Comparison of ENCODE assay signal across 8 cellular contexts in the genomic region with DNA sequence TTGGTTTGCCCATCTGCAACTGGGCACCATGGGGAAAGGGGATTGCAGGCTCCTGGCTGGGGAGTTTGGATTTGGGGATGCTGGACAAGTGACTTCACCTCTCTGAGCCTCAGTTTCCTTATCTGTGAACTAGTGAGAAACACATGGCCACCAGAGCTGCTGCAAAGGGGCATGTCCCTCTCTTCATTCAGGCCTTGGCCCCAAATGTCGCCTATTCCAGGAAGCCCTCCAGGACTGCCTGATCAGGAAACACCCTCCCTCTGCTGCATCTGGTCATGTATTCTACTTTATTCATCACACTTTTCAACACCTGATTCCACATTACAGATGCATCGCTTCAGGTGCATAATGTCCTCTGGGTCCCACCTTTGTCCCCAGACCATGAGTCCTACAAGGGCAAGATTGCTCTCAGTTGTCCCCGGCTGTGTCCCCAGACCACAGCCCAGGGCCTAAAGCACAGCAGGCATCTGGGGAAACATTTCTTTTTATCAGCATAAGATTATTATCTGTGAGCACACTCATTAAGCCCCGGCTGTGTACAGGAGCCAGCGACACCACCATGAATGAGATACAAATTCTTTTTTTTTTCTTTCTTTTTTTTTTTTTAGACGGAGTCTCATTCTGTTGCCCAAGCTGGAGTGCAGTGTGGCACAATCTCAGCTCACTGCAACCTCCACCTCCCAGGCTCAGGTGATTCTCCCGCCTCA. TPM values are rescaled to one million over a fixed set of nuclear protein-coding genes. Genes with fewer than 3 reads are reported as not detected.
DNase-seq lines count a peak whose midpoint lies in the region; ATAC-seq, FAIRE-seq and TF ChIP-seq lines count a peak whose summit lies in the region.

No MANE protein-coding gene starts in this region.

- H3K27ac ChIP-seq in keratinocyte (ENCODE audit: control insufficient read depth, insufficient read depth, low read length) (no peak overlapping the region), thyroid gland (peak overlapping the region; percentile 44 to 56 (median 51))

- no peak for TF ChIP-seq POLR2A in thyroid gland (IDR thresholded peaks at IDR 0.05)

- TF ChIP-seq CTCF in activated B cell treated with CpG ODN at 0.5 μM for 24 hours (IDR thresholded peaks at IDR 0.05) (no peak), keratinocyte (optimal IDR thresholded peaks at IDR 0.05 in 1 of 3, IDR thresholded peaks at IDR 0.05 in 1 of 3, conservative IDR thresholded peaks at IDR 0.05 in 1 of 3; ENCODE audit: extremely low read depth in 1 of 3, insufficient read depth in 2 of 3, low read length in 3 of 3) (no peak), thyroid gland (IDR thresholded peaks at IDR 0.05) (no peak)

- peak; percentile 4 for ATAC-seq in activated CD8-positive, alpha-beta memory T cell treated with anti-CD3 and anti-CD28 coated beads, Interleukin-2, amount 10 ng/mL, durations not matched to agents 7 days and 5 days
- peak; percentile 7 for ATAC-seq in activated B cell treated with CpG ODN at 0.5 μM for 24 hours (ENCODE audit: low read depth)
- ATAC-seq in HG02884 (IDR thresholded peaks at IDR 0.05; ENCODE audit: unreplicated experiment) = no peak
- ATAC-seq in GM18873 (IDR thresholded peaks at IDR 0.05; ENCODE audit: low FRiP score, unreplicated experiment) = no peak
- ATAC-seq in left lobe of liver = no peak

- H3K36me3 ChIP-seq in keratinocyte (ENCODE audit: control insufficient read depth in 2 of 2, extremely low read depth in 1 of 2, insufficient read depth in 2 of 2, low read length in 2 of 2) (no peaks in the 10 kb centered on the region), thyroid gland (no peaks in the 10 kb centered on the region)

- 87 to 89% methylated on average over 7 of the region's 7 CpGs for WGBS in thyroid gland, 2 donors

- peaks cover 6% of the 10 kb centered on the region for H3K9me3 Mint-ChIP-seq in activated CD8-positive, alpha-beta memory T cell treated with anti-CD3 and anti-CD28 coated beads, Interleukin-2, amount 10 ng/mL, durations not matched to agents 7 days and 5 days (ENCODE audit: low read depth)
- H3K9me3 Mint-ChIP-seq in activated B cell treated with CpG ODN at 0.5 μM for 24 hours = no peaks in the 10 kb centered on the region

- H3K27me3 ChIP-seq in keratinocyte (ENCODE audit: control insufficient read depth, extremely low read depth, insufficient read depth, low read length) (peaks cover under 1% of the 10 kb centered on the region), thyroid gland (no peaks in the 10 kb centered on the region)

- peaks cover 2% of the 10 kb centered on the region for H3K36me3 Mint-ChIP-seq in activated CD8-positive, alpha-beta memory T cell treated with anti-CD3 and anti-CD28 coated beads, Interleukin-2, amount 10 ng/mL, durations not matched to agents 7 days and 5 days
- H3K36me3 Mint-ChIP-seq in activated B cell treated with CpG ODN at 0.5 μM for 24 hours (ENCODE audit: low read depth) = no peaks in the 10 kb centered on the region

- FAIRE-seq in keratinocyte (lab: Jason Lieb, UNC) = no peak

- H3K9me3 ChIP-seq in keratinocyte (ENCODE audit: control insufficient read depth, low read depth, low read length) = no peaks in the 10 kb centered on the region
- no peaks in the 10 kb centered on the region for H3K9me3 ChIP-seq in thyroid gland

- H3K27me3 Mint-ChIP-seq in activated CD8-positive, alpha-beta memory T cell treated with anti-CD3 and anti-CD28 coated beads, Interleukin-2, amount 10 ng/mL, durations not matched to agents 7 days and 5 days = peaks cover 29% of the 10 kb centered on the region
- no peaks in the 10 kb centered on the region for H3K27me3 Mint-ChIP-seq in activated B cell treated with CpG ODN at 0.5 μM for 24 hours

- H3K4me3 ChIP-seq in keratinocyte (ENCODE audit: control insufficient read depth in 2 of 3, extremely low read depth in 1 of 3, insufficient read depth in 2 of 3, low read depth in 1 of 3, low read length in 3 of 3) (peak overlapping the region in 2 of 3 experiments; percentile 44 to 48), thyroid gland (replicated peaks in 1 of 3) (peak overlapping the region in 1 of 3 donors; percentile 22)

- H3K4me3 Mint-ChIP-seq in activated CD8-positive, alpha-beta memory T cell treated with anti-CD3 and anti-CD28 coated beads, Interleukin-2, amount 10 ng/mL, durations not matched to agents 7 days and 5 days = peak overlapping the region; percentile 42
- peak overlapping the region; percentile 78 for H3K4me3 Mint-ChIP-seq in activated B cell treated with CpG ODN at 0.5 μM for 24 hours

- dilution Hi-C loops in keratinocyte (cut with MboI; ENCODE audit: extremely low pct_ligation_motif_present, low sequenced_read_pairs) = no loop called here

- POLR2A ChIA-PET in activated B cell treated with CpG ODN at 0.5 μM for 24 hours (lab: Charles Lee) = interaction anchor here (0.6 to 12.3 kb wide), 28 partner anchors 8 to 523 kb away, joined by 3 to 779 read pairs (median 6); a partner anchor contains a TSS

- H3K79me2 ChIP-seq in keratinocyte (ENCODE audit: control insufficient read depth, insufficient read depth, low read length) = no peaks in the 10 kb centered on the region

- no peaks in the 10 kb centered on the region for H3K9me1 ChIP-seq in keratinocyte (ENCODE audit: control insufficient read depth, extremely low read depth, insufficient read depth, low read length)

- DNase-seq in activated CD8-positive, alpha-beta memory T cell treated with anti-CD3 and anti-CD28 coated beads, Interleukin-2, amount 10 ng/mL, durations not matched to agents 7 days and 5 days = no peak
- DNase-seq in activated CD8-positive, alpha-beta memory T cell treated with anti-CD3 and anti-CD28 coated beads, Interleukin-2, amount 50 U/mL, for 4 hours = no peak
- DNase-seq in activated B cell treated with CpG ODN at 0.5 μM for 24 hours = no peak
- DNase-seq in keratinocyte (ENCODE audit: low read depth, low spot score) = no peak
- DNase-seq in thyroid gland = no peak
- no peak for DNase-seq in left lobe of liver (ENCODE audit: low spot score)

- peak overlapping the region; percentile 46 for H3K9ac ChIP-seq in keratinocyte (ENCODE audit: control insufficient read depth, extremely low read depth, insufficient read depth, low read length)

- H3K27ac Mint-ChIP-seq in activated CD8-positive, alpha-beta memory T cell treated with anti-CD3 and anti-CD28 coated beads, Interleukin-2, amount 10 ng/mL, durations not matched to agents 7 days and 5 days = peak overlapping the region; percentile 85
- peak overlapping the region; percentile 96 for H3K27ac Mint-ChIP-seq in activated B cell treated with CpG ODN at 0.5 μM for 24 hours

- peak overlapping the region; percentile 64 for H2AFZ ChIP-seq in keratinocyte (ENCODE audit: control insufficient read depth, low read length)

- H3K4me1 ChIP-seq in keratinocyte (ENCODE audit: control insufficient read depth, extremely low read depth, insufficient read depth, low read length) = peaks cover 8% of the 10 kb centered on the region
- H3K4me1 ChIP-seq in thyroid gland = peaks cover 5 to 28% of the 10 kb centered on the region in 2 donors

- CTCF ChIA-PET in activated CD8-positive, alpha-beta memory T cell treated with anti-CD3 and anti-CD28 coated beads, Interleukin-2, amount 10 ng/mL, durations not matched to agents 7 days and 5 days (lab: Charles Lee) = interaction anchor here (0.7 to 2.1 kb wide), 17 partner anchors 11 to 149 kb away, joined by 3 to 12 read pairs (median 5); a partner anchor contains a TSS
- CTCF ChIA-PET in activated B cell treated with CpG ODN at 0.5 μM for 24 hours (lab: Charles Lee) = interaction anchor here (1.0 to 1.9 kb wide), 9 partner anchors 11 to 125 kb away, joined by 3 to 17 read pairs (median 3); a partner anchor contains a TSS

- intact Hi-C loops in activated B cell treated with CpG ODN at 0.5 μM for 24 hours (cut with micrococcal nuclease) = loop anchor here (1.0 to 2.0 kb wide), 4 partner anchors 13 to 38 kb away; no protein-coding TSS in a partner anchor
- intact Hi-C loops in thyroid gland (cut with DNase I) = no loop called here

- H4K20me1 ChIP-seq in keratinocyte (ENCODE audit: control insufficient read depth, extremely low read depth, insufficient read depth, low read length) = no peaks in the 10 kb centered on the region

- H3K4me1 Mint-ChIP-seq in activated CD8-positive, alpha-beta memory T cell treated with anti-CD3 and anti-CD28 coated beads, Interleukin-2, amount 10 ng/mL, durations not matched to agents 7 days and 5 days = peaks cover 36% of the 10 kb centered on the region
- H3K4me1 Mint-ChIP-seq in activated B cell treated with CpG ODN at 0.5 μM for 24 hours = peaks cover 61% of the 10 kb centered on the region

- H3K4me2 ChIP-seq in keratinocyte (ENCODE audit: control insufficient read depth, extremely low read depth, insufficient read depth, low read depth, low read length) = peak overlapping the region; percentile 83

RNA-seq across cellular contexts. Expression of a gene that starts 37.5 kb away (rescaled TPM):
- 10 to 100 TPM; 35.3 to 45.2 TPM for total RNA-seq in activated CD8-positive, alpha-beta memory T cell treated with anti-CD3 and anti-CD28 coated beads, Interleukin-2, amount 10 ng/mL, durations not matched to agents 7 days and 5 days
- total RNA-seq in activated B cell treated with CpG ODN at 0.5 μM for 24 hours (147 and 168 TPM in 2 replicates), thyroid gland (100 to 1,000 TPM in 2 of 4 donors, 10 to 100 TPM in 2; 51.1 to 120 (median 82.8) TPM), left lobe of liver (6.3 TPM)
- 2.4 to 3.5 TPM (median 2.5 TPM) in 3 replicates for polyA plus RNA-seq in keratinocyte
- polyA plus RNA-seq in keratinocyte (2011; ENCODE audit: low read depth) = 5.3 TPM
- 1.9 and 3.1 TPM in 2 replicates for polyA plus RNA-seq in keratinocyte (2011; cell fraction: cytosol; rRNA removed)
- polyA plus RNA-seq in keratinocyte (2011; cell fraction: nucleus; rRNA removed) = 4.0 and 4.8 TPM in 2 replicates
- polyA plus RNA-seq in keratinocyte (2012; ENCODE audit: low replicate concordance) = 2.9 and 3.8 TPM in 2 replicates
- polyA minus RNA-seq in keratinocyte = 1.0 to 1.6 TPM (median 1.3 TPM) in 3 replicates
- 4.4 TPM for polyA minus RNA-seq in keratinocyte (2011; cell fraction: cytosol; rRNA and poly(A)+ RNA removed)
- 2.8 and 6.6 TPM in 2 replicates for polyA minus RNA-seq in keratinocyte (2011; cell fraction: nucleus; rRNA and poly(A)+ RNA removed)

RNA-seq across cellular contexts. Expression of a gene that starts 41.3 kb away (rescaled TPM):
- total RNA-seq in activated CD8-positive, alpha-beta memory T cell treated with anti-CD3 and anti-CD28 coated beads, Interleukin-2, amount 10 ng/mL, durations not matched to agents 7 days and 5 days = 10 to 100 TPM; 69.9 to 76.2 TPM
- total RNA-seq in activated B cell treated with CpG ODN at 0.5 μM for 24 hours = 19.9 and 20.9 TPM in 2 replicates
- polyA plus RNA-seq in keratinocyte = 0.09 TPM in 1 of 3 replicates, not detected in the others
- polyA plus RNA-seq in keratinocyte (2011; ENCODE audit: low read depth) = not detected
- polyA plus RNA-seq in keratinocyte (2011; cell fraction: cytosol; rRNA removed) = 0.08 TPM in 1 of 2 replicates, not detected in the other
- 0.10 TPM in 1 of 2 replicates, not detected in the other for polyA plus RNA-seq in keratinocyte (2011; cell fraction: nucleus; rRNA removed)
- 0.07 TPM in 1 of 2 replicates, not detected in the other for polyA plus RNA-seq in keratinocyte (2012; ENCODE audit: low replicate concordance)
- polyA minus RNA-seq in keratinocyte = 0.36 to 0.46 TPM in 2 of 3 replicates, not detected in the other
- not detected for polyA minus RNA-seq in keratinocyte (2011; cell fraction: cytosol; rRNA and poly(A)+ RNA removed)
- not detected in 2 replicates for polyA minus RNA-seq in keratinocyte (2011; cell fraction: nucleus; rRNA and poly(A)+ RNA removed)
- 1 to 10 TPM in 1 of 4 donors, under 1 TPM in 1, not detected in 2; 0.93 to 1.1 TPM for total RNA-seq in thyroid gland
- total RNA-seq in left lobe of liver = 0.25 TPM

RNA-seq across cellular contexts. Expression of a gene that starts 52.1 kb away (rescaled TPM):
- total RNA-seq in activated CD8-positive, alpha-beta memory T cell treated with anti-CD3 and anti-CD28 coated beads, Interleukin-2, amount 10 ng/mL, durations not matched to agents 7 days and 5 days = 10 to 100 TPM; 25.7 to 34.1 TPM
- 44.3 and 48.6 TPM in 2 replicates for total RNA-seq in activated B cell treated with CpG ODN at 0.5 μM for 24 hours
- polyA plus RNA-seq in keratinocyte = 0.73 to 1.4 TPM (median 0.76 TPM) in 3 replicates
- 1.8 TPM for polyA plus RNA-seq in keratinocyte (2011; ENCODE audit: low read depth)
- 0.86 and 1.5 TPM in 2 replicates for polyA plus RNA-seq in keratinocyte (2011; cell fraction: cytosol; rRNA removed)
- 3.7 and 4.3 TPM in 2 replicates for polyA plus RNA-seq in keratinocyte (2011; cell fraction: nucleus; rRNA removed)
- polyA plus RNA-seq in keratinocyte (2012; ENCODE audit: low replicate concordance) = 1.9 and 2.3 TPM in 2 replicates
- 1.6 to 7.7 TPM (median 2.5 TPM) in 3 replicates for polyA minus RNA-seq in keratinocyte
- polyA minus RNA-seq in keratinocyte (2011; cell fraction: cytosol; rRNA and poly(A)+ RNA removed) = 5.0 TPM
- polyA minus RNA-seq in keratinocyte (2011; cell fraction: nucleus; rRNA and poly(A)+ RNA removed) = 4.4 and 5.1 TPM in 2 replicates
- total RNA-seq in thyroid gland = 1 to 10 TPM; 4.8 to 5.6 (median 5.0) TPM
- 18.4 TPM for total RNA-seq in left lobe of liver

Comparison
In these comparisons a context has a peak if more than half of its experiments do, and no peak if none do; other contexts are left out.
1. ATAC-seq: peak in activated CD8-positive, alpha-beta memory T cell treated with anti-CD3 and anti-CD28 coated beads, Interleukin-2, amount 10 ng/mL, durations not matched to agents 7 days and 5 days (single experiment) and activated B cell treated with CpG ODN at 0.5 μM for 24 hours (single experiment); none in HG02884 (single experiment), GM18873 (single experiment) and left lobe of liver (single experiment).
2. RNA of a gene that starts 41.3 kb away (total RNA-seq): 69.9 to 76.2 TPM in activated CD8-positive, alpha-beta memory T cell treated with anti-CD3 and anti-CD28 coated beads, Interleukin-2, amount 10 ng/mL, durations not matched to agents 7 days and 5 days and 19.9 to 20.9 TPM in activated B cell treated with CpG ODN at 0.5 μM for 24 hours; 0.93 to 1.1 TPM in thyroid gland and 0.25 TPM in left lobe of liver (single experiment); every median in the first group is over 10 times any median in the second.